Comparison of ENCODE assay signal across 28 cellular contexts in the genomic region with DNA sequence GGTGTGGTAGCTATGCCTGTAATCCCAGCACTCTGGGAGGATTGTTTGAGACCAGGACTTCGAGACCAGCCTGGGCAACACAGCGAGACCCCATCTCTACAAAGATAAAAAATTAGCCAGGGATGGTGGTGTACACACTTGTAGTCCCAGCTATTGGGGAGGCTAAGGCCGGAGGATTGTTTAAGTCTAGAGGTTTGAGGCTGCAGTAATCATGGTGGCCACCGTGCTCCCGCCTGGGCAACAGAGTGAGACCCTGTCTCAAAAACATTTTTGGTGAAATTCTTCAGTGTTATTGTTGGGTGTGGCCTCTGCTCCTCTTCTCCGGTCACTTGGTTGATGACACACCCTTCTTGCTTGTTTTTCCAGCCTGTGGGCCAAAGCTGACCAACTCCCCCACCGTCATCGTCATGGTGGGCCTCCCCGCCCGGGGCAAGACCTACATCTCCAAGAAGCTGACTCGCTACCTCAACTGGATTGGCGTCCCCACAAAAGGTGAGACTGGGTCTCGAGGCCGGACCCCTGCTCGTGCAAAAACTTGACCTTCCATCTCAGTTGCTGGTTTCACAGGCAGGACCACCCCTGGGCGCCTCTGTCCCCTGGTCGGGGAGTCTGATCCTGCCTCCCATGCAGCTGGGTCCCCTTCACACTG. TPM values are rescaled to one million over a fixed set of nuclear protein-coding genes. Genes with fewer than 3 reads are reported as not detected.
A peak's percentile ranks its signal among the peaks of the same experiment; 100 is the strongest.
DNase-seq lines count a peak whose midpoint lies in the region; ATAC-seq, FAIRE-seq and TF ChIP-seq lines count a peak whose summit lies in the region.
"Had no signal": no experiment of that assay in that cellular context is flagged by ENCODE, and none has a peak within 500 bp of the region (broad histone marks: within the 10 kb centered on the region; RNA-seq: fewer than 3 reads in every experiment).

No MANE protein-coding gene starts in this region.

- no peaks in the 10 kb centered on the region for H3K9me3 ChIP-seq in astrocyte (ENCODE audit: insufficient read depth, low read depth, low read length)
- H3K9me3 ChIP-seq in neutrophil = peaks cover 4% of the 10 kb centered on the region
- no peaks in the 10 kb centered on the region for H3K9me3 ChIP-seq in thoracic aorta
- H3K9me3 ChIP-seq: esophagus squamous epithelium, gastroesophageal sphincter, SK-N-SH, suprapubic skin had no signal

- H3K27ac Mint-ChIP-seq in T-helper 2 cell treated with Interferon-gamma antibody and Interleukin-4, amounts not matched to agents 5 μg/mL and 100 μg/mL, for 36 hours = peak overlapping the region; percentile 52
- H3K27ac Mint-ChIP-seq in astrocyte (ENCODE audit: unreplicated experiment) = peak overlapping the region; percentile 53
- H3K27ac Mint-ChIP-seq: activated CD8-positive, alpha-beta T cell treated with anti-CD3 and anti-CD28 coated beads for 36 hours; activated naive CD4-positive, alpha-beta T cell treated with anti-CD3 and anti-CD28 coated beads, Interleukin-2, amount 50 U/mL, for 24 hours had no signal

- H3K27me3 Mint-ChIP-seq in T-helper 2 cell treated with Interferon-gamma antibody and Interleukin-4, amounts not matched to agents 5 μg/mL and 100 μg/mL, for 36 hours (ENCODE audit: low read depth) = no peaks in the 10 kb centered on the region
- no peaks in the 10 kb centered on the region for H3K27me3 Mint-ChIP-seq in astrocyte (ENCODE audit: low read depth, unreplicated experiment)
- H3K27me3 Mint-ChIP-seq: activated CD8-positive, alpha-beta T cell treated with anti-CD3 and anti-CD28 coated beads for 36 hours; activated naive CD4-positive, alpha-beta T cell treated with anti-CD3 and anti-CD28 coated beads, Interleukin-2, amount 50 U/mL, for 24 hours had no signal

- H3K36me3 ChIP-seq in astrocyte (ENCODE audit: insufficient read depth, low read length) (peaks cover 9% of the 10 kb centered on the region), neutrophil (peaks cover 56% of the 10 kb centered on the region), thoracic aorta (peaks cover 48% of the 10 kb centered on the region)

- H3K4me1 ChIP-seq in astrocyte (ENCODE audit: insufficient read depth, low read length) = peaks cover 25% of the 10 kb centered on the region
- H3K4me1 ChIP-seq in neutrophil (ENCODE audit: control insufficient read depth in 1 of 2, insufficient read depth in 1 of 2, low read depth in 1 of 2, low read length in 1 of 2) = peaks cover 27 to 35% of the 10 kb centered on the region in 2 experiments
- H3K4me1 ChIP-seq in thoracic aorta (ENCODE audit: control insufficient read depth in 1 of 2, low read depth in 2 of 2) = peaks cover 17 to 71% of the 10 kb centered on the region in 2 donors

- no peak for FAIRE-seq in astrocyte (lab: Jason Lieb, UNC)
- FAIRE-seq: GM12891 had no signal

- H3K4me3 ChIP-seq in astrocyte (ENCODE audit: insufficient read depth, low read depth, low read length) (no peak overlapping the region), neutrophil (ENCODE audit: low read depth in 1 of 2, low read length in 1 of 2) (no peak overlapping the region), thoracic aorta (no peak overlapping the region)
- H3K4me3 ChIP-seq: esophagus squamous epithelium, gastroesophageal sphincter, lung, suprapubic skin had no signal

- H3K27me3 ChIP-seq in astrocyte (ENCODE audit: insufficient read depth, low read length) = no peaks in the 10 kb centered on the region
- H3K27me3 ChIP-seq in neutrophil = no peaks in the 10 kb centered on the region
- H3K27me3 ChIP-seq in thoracic aorta (replicated peaks; ENCODE audit: insufficient read depth) = no peaks in the 10 kb centered on the region
- H3K27me3 ChIP-seq: esophagus squamous epithelium, gastroesophageal sphincter, suprapubic skin had no signal

- DNase-seq in T-helper 2 cell treated with Interferon-gamma antibody and Interleukin-4, amounts not matched to agents 5 μg/mL and 100 μg/mL, for 36 hours (ENCODE audit: low spot score) = no peak
- DNase-seq in T-helper 2 cell (no peak), astrocyte (ENCODE audit: low read depth) (no peak), thoracic aorta (ENCODE audit: low spot score) (no peak), HuH-7.5 (ENCODE audit: low spot score) (no peak)
- DNase-seq in activated CD4-positive, CD25-positive, alpha-beta regulatory T cell (lab: John Stamatoyannopoulos, UW) = no peak
- DNase-seq: activated CD8-positive, alpha-beta T cell treated with anti-CD3 and anti-CD28 coated beads for 36 hours; activated T-cell treated with anti-CD3 and anti-CD28 coated beads, Interleukin-2, amount 50 U/mL, for 4 hours; AML-193; COR-L47; DND-41; effector CD8-positive, alpha-beta T cell; esophagus squamous epithelium; Kasumi-1; NCI-H1048; NCI-H187; RPMI8226; SK-N-SH had no signal

- ATAC-seq in thoracic aorta (ENCODE audit: insufficient number of reproducible peaks, low FRiP score, low read depth) = no peak
- ATAC-seq in HG02981 (IDR thresholded peaks at IDR 0.05; ENCODE audit: unreplicated experiment) = no peak
- ATAC-seq: activated CD8-positive, alpha-beta T cell treated with anti-CD3 and anti-CD28 coated beads for 36 hours; activated T-cell treated with anti-CD3 and anti-CD28 coated beads, Interleukin-2, amount 50 U/mL, for 4 hours; gastroesophageal sphincter; HCT116; sciatic nerve had no signal

- peaks cover 10% of the 10 kb centered on the region for H3K4me1 Mint-ChIP-seq in T-helper 2 cell treated with Interferon-gamma antibody and Interleukin-4, amounts not matched to agents 5 μg/mL and 100 μg/mL, for 36 hours (ENCODE audit: low read depth)
- H3K4me1 Mint-ChIP-seq in astrocyte (ENCODE audit: low read depth, unreplicated experiment) = peaks cover 18% of the 10 kb centered on the region
- H3K4me1 Mint-ChIP-seq: activated naive CD4-positive, alpha-beta T cell treated with anti-CD3 and anti-CD28 coated beads, Interleukin-2, amount 50 U/mL, for 24 hours had no signal

- no peak overlapping the region for H2AFZ ChIP-seq in astrocyte (ENCODE audit: low read depth, low read length)

- no peak overlapping the region for H3K9ac ChIP-seq in astrocyte (ENCODE audit: low read length)
- H3K9ac ChIP-seq: SK-N-SH had no signal

- H3K4me2 ChIP-seq in astrocyte (ENCODE audit: low read length) = no peak overlapping the region
- H3K4me2 ChIP-seq: SK-N-SH had no signal

- peaks cover 40% of the 10 kb centered on the region for H3K36me3 Mint-ChIP-seq in T-helper 2 cell treated with Interferon-gamma antibody and Interleukin-4, amounts not matched to agents 5 μg/mL and 100 μg/mL, for 36 hours (ENCODE audit: low read depth)
- H3K36me3 Mint-ChIP-seq in astrocyte (ENCODE audit: low read depth, unreplicated experiment) = peaks cover 25% of the 10 kb centered on the region

- H4K20me1 ChIP-seq in astrocyte (ENCODE audit: insufficient read depth, low read length) = peaks cover 74% of the 10 kb centered on the region

- H3K27ac ChIP-seq in astrocyte (ENCODE audit: low read depth, low read length) (no peak overlapping the region), neutrophil (peak overlapping the region; percentile 39), thoracic aorta (peak overlapping the region; percentile 72 to 83)
- H3K27ac ChIP-seq: 22Rv1, suprapubic skin had no signal

- H3K9me3 Mint-ChIP-seq in T-helper 2 cell treated with Interferon-gamma antibody and Interleukin-4, amounts not matched to agents 5 μg/mL and 100 μg/mL, for 36 hours = no peaks in the 10 kb centered on the region
- H3K9me3 Mint-ChIP-seq in astrocyte (ENCODE audit: unreplicated experiment) = no peaks in the 10 kb centered on the region
- H3K9me3 Mint-ChIP-seq: activated CD8-positive, alpha-beta T cell treated with anti-CD3 and anti-CD28 coated beads for 36 hours; activated naive CD4-positive, alpha-beta T cell treated with anti-CD3 and anti-CD28 coated beads, Interleukin-2, amount 50 U/mL, for 24 hours; activated T-cell treated with anti-CD3 and anti-CD28 coated beads, Interleukin-2, amount 50 U/mL, for 4 hours had no signal

- no peak overlapping the region for H3K4me3 Mint-ChIP-seq in T-helper 2 cell treated with Interferon-gamma antibody and Interleukin-4, amounts not matched to agents 5 μg/mL and 100 μg/mL, for 36 hours
- H3K4me3 Mint-ChIP-seq in astrocyte (ENCODE audit: unreplicated experiment) = no peak overlapping the region
- H3K4me3 Mint-ChIP-seq: activated CD8-positive, alpha-beta T cell treated with anti-CD3 and anti-CD28 coated beads for 36 hours; activated naive CD4-positive, alpha-beta T cell treated with anti-CD3 and anti-CD28 coated beads, Interleukin-2, amount 50 U/mL, for 24 hours; activated T-cell treated with anti-CD3 and anti-CD28 coated beads, Interleukin-2, amount 50 U/mL, for 4 hours had no signal

- TF ChIP-seq CTCF in astrocyte (IDR thresholded peaks at IDR 0.05; ENCODE audit: insufficient read depth, low read depth, low read length) = no peak
- no peak for TF ChIP-seq CTCF in neutrophil (IDR thresholded peaks at IDR 0.05)
- TF ChIP-seq CTCF in thoracic aorta (IDR thresholded peaks at IDR 0.05) = no peak

- H3K79me2 ChIP-seq in astrocyte (ENCODE audit: insufficient read depth, low read length) = peaks cover 64% of the 10 kb centered on the region

RNA-seq across cellular contexts. Expression of gene PFKFB3, which starts 10.6 kb away (rescaled TPM):
- 52.4 and 53.4 TPM in 2 replicates for total RNA-seq in astrocyte
- 100 to 1,000 TPM; 151 to 311 TPM for total RNA-seq in thoracic aorta
